ENCODE assay signal across 8 cellular contexts in genomic region chr17:3667366-3668278, GRCh38. TPM values are rescaled to one million over a fixed set of nuclear protein-coding genes. Genes with fewer than 3 reads are reported as not detected.
DNase-seq lines count a peak whose midpoint lies in the region; ATAC-seq and TF ChIP-seq lines count a peak whose summit lies in the region.

No MANE protein-coding gene starts in this region.

- TF ChIP-seq EP300 in sigmoid colon (IDR thresholded peaks at IDR 0.05) = no peak

- DNase-seq in AG09309 (ENCODE audit: low read depth) = peak; percentile 66
- DNase-seq in GM13977 (ENCODE audit: low spot score) = no peak
- DNase-seq in RKO (ENCODE audit: low spot score) = peak; percentile 92
- peak; percentile 93 to 97 for DNase-seq in cardiac fibroblast (ENCODE audit: low read depth in 2 of 2)
- peak; percentile 84 for DNase-seq in iPS-NIHi11 (ENCODE audit: low spot score)
- DNase-seq in sigmoid colon = peak; percentile 96
- no peak for DNase-seq in NCI-H128 (lab: John Stamatoyannopoulos, UW; ENCODE audit: unreplicated experiment)

- H3K27me3 ChIP-seq in sigmoid colon = no peaks in the 10 kb centered on the region

- peaks cover 0 to 21% (median 18%) of the 10 kb centered on the region in 4 donors for H3K36me3 ChIP-seq in sigmoid colon

- H3K27ac ChIP-seq in sigmoid colon = peak overlapping the region; percentile 94 to 98 (median 98)

- intact Hi-C loops in sigmoid colon (cut with DNase I) = loop anchor here (1.0 to 10.0 kb wide), 3 partner anchors 31 to 623 kb away; partner anchors contain the start of genes CTNS, HASPIN and SHPK

- WGBS in sigmoid colon, 2 donors = 1 to 9% methylated on average over 39 of the region's 39 CpGs

- peak; percentile 4 for TF ChIP-seq CTCF in AG09309 (IDR thresholded peaks at IDR 0.05; ENCODE audit: control insufficient read depth, insufficient read depth, low read depth, low read length, missing control alignments)
- TF ChIP-seq CTCF in GM13977 (IDR thresholded peaks at IDR 0.05; ENCODE audit: extremely low read depth, insufficient read depth, missing control alignments) = peak; percentile 0
- no peak for TF ChIP-seq CTCF in cardiac fibroblast (IDR thresholded peaks at IDR 0.05; ENCODE audit: low read depth, low read length)
- no peak for TF ChIP-seq CTCF in sigmoid colon (IDR thresholded peaks at IDR 0.05)

- ATAC-seq in HG03139 (IDR thresholded peaks at IDR 0.05; ENCODE audit: unreplicated experiment) = peak; percentile 6

- in situ Hi-C loops in GM13977 (cut with MboI; ENCODE audit: low pct_unique_long_range_greater_than_20kb, low sequenced_read_pairs, unreplicated experiment) = loop anchor here (25.0 kb wide), 1 partner anchor 630 kb away; no protein-coding TSS in a partner anchor

- H3K4me3 ChIP-seq in AG09309 (ENCODE audit: control insufficient read depth, low read depth, low read length) = peak overlapping the region; percentile 70
- peak overlapping the region; percentile 95 for H3K4me3 ChIP-seq in cardiac fibroblast (replicated peaks in 1 of 2; ENCODE audit: low read depth in 2 of 2, low read length in 2 of 2)
- H3K4me3 ChIP-seq in sigmoid colon = peak overlapping the region; percentile 91 to 97 (median 96)

- peaks cover 0 to 43% (median 40%) of the 10 kb centered on the region in 4 donors for H3K4me1 ChIP-seq in sigmoid colon

- no peaks in the 10 kb centered on the region for H3K9me3 ChIP-seq in sigmoid colon

- TF ChIP-seq POLR2A in sigmoid colon (IDR thresholded peaks at IDR 0.05) = peak in 1 of 2 donors; percentile 19

RNA-seq across cellular contexts. Expression of gene TAX1BP3, which starts 0.8 kb away (rescaled TPM):
- 10 to 100 TPM; 58.1 to 92.0 (median 63.5) TPM for total RNA-seq in sigmoid colon
- polyA plus RNA-seq in sigmoid colon = 100 to 1,000 TPM; 144 to 363 (median 351) TPM

RNA-seq across cellular contexts. Expression of gene EMC6, which starts 1.0 kb away (rescaled TPM):
- 10 to 100 TPM in 3 of 4 donors, 1 to 10 TPM in 1; 4.4 to 21.7 (median 15.1) TPM for total RNA-seq in sigmoid colon
- polyA plus RNA-seq in sigmoid colon = 10 to 100 TPM; 68.5 to 90.5 (median 83.0) TPM

RNA-seq across cellular contexts. Expression of gene P2RX5, which starts 28.3 kb away (rescaled TPM):
- total RNA-seq in sigmoid colon = under 1 TPM; 0.27 to 0.83 (median 0.43) TPM
- polyA plus RNA-seq in sigmoid colon = 10 to 100 TPM in 1 of 3 donors, not detected in 2; 55.3 TPM

RNA-seq across cellular contexts. Expression of gene CTNS, which starts 31.1 kb away (rescaled TPM):
- total RNA-seq in sigmoid colon = 10 to 100 TPM; 13.3 to 26.0 (median 18.0) TPM
- 1 to 10 TPM; 1.8 to 10.0 (median 6.2) TPM for polyA plus RNA-seq in sigmoid colon

RNA-seq across cellular contexts. Expression of gene SHPK, which starts 31.6 kb away (rescaled TPM):
- total RNA-seq in sigmoid colon = 1 to 10 TPM; 5.8 to 8.0 (median 7.0) TPM
- polyA plus RNA-seq in sigmoid colon = 10 to 100 TPM in 1 of 3 donors, 1 to 10 TPM in 2; 7.8 to 12.7 (median 7.9) TPM

Comparison
In these comparisons a context has a peak if more than half of its experiments do, and no peak if none do; other contexts are left out.
1. DNase-seq: peak in AG09309 (single experiment), RKO (single experiment), cardiac fibroblast (2 of 2), iPS-NIHi11 (single experiment) and sigmoid colon (single experiment); none in GM13977 (single experiment) and NCI-H128 (single experiment).
2. CTCF ChIP-seq: peak in AG09309 (single experiment) and GM13977 (single experiment); none in cardiac fibroblast (single experiment) and sigmoid colon (0 of 4).
3. Peak in every context shown above with its lines, with median percentiles within 50 percentile points of each other: H3K4me3 ChIP-seq.